ENCODE assay signal across 8 cellular contexts in genomic region chr13:27171830-27172494, GRCh38. TPM values are rescaled to one million over a fixed set of nuclear protein-coding genes. Genes with fewer than 3 reads are reported as not detected.
DNase-seq lines count a peak whose midpoint lies in the region; ATAC-seq, FAIRE-seq and TF ChIP-seq lines count a peak whose summit lies in the region.

No MANE protein-coding gene starts in this region.

- intact Hi-C loops in endothelial cell of umbilical vein (cut with micrococcal nuclease): loop anchor here (1.0 kb wide), 4 partner anchors 11 to 98 kb away; partner anchors contain the start of genes RASL11A and RPL21

- H3K27me3 ChIP-seq in OCI-LY1 (ENCODE audit: insufficient read depth, low read length) (peaks cover 4% of the 10 kb centered on the region; the same call in 1 of the 2 replicates), endothelial cell of umbilical vein (ENCODE audit: control insufficient read depth in 2 of 2, insufficient read depth in 2 of 2, low read length in 2 of 2) (no peaks in the 10 kb centered on the region), mononuclear cell (ENCODE audit: insufficient read depth, low read length) (no peaks in the 10 kb centered on the region)

- H3K9ac ChIP-seq in OCI-LY1 (ENCODE audit: low read length) (peak overlapping the region; percentile 77), endothelial cell of umbilical vein (replicated peaks; ENCODE audit: extremely low read depth, insufficient read depth, low read length) (peak overlapping the region; percentile 87)

- H3K27ac ChIP-seq in OCI-LY1 (ENCODE audit: low read depth, low read length, poor library complexity, severe bottlenecking): no peak overlapping the region
- H3K27ac ChIP-seq in endothelial cell of umbilical vein (ENCODE audit: insufficient read depth, low read depth, low read length): peak overlapping the region; percentile 88

- H3K9me3 ChIP-seq in OCI-LY1 (ENCODE audit: low read length) (no peaks in the 10 kb centered on the region), endothelial cell of umbilical vein (replicated peaks; ENCODE audit: control insufficient read depth, insufficient read depth, low read length) (no peaks in the 10 kb centered on the region), mononuclear cell (ENCODE audit: low read depth, low read length) (no peaks in the 10 kb centered on the region)

- peaks cover 21% of the 10 kb centered on the region for H3K4me1 ChIP-seq in OCI-LY1 (ENCODE audit: insufficient read depth, low read length, severe bottlenecking)
- H3K4me1 ChIP-seq in endothelial cell of umbilical vein (ENCODE audit: control insufficient read depth, extremely low read depth, insufficient read depth, low read length): peaks cover 38% of the 10 kb centered on the region
- H3K4me1 ChIP-seq in mononuclear cell (ENCODE audit: insufficient read depth, low read length): peaks cover 54% of the 10 kb centered on the region

- CTCF ChIA-PET in endothelial cell of umbilical vein (lab: Charles Lee): interaction anchor here (0.9 to 1.3 kb wide), 4 partner anchors 23 to 187 kb away, joined by 3 to 5 read pairs (median 4); partner anchors contain the start of gene RPL21

- TF ChIP-seq CTCF in OCI-LY1 (IDR thresholded peaks at IDR 0.05; ENCODE audit: low read length) (no peak), endothelial cell of umbilical vein (IDR thresholded peaks at IDR 0.05; ENCODE audit: extremely low read depth in 1 of 2, insufficient read depth in 1 of 2, low read depth in 1 of 2, low read length in 2 of 2) (no peak)

- peak; percentile 85 for FAIRE-seq in endothelial cell of umbilical vein (lab: Jason Lieb, UNC)

- DNase-seq in Caki2 (ENCODE audit: low read depth): peak; percentile 73
- DNase-seq in HT-29 (ENCODE audit: low spot score): peak; percentile 99
- peak; percentile 88 for DNase-seq in activated T-cell treated with anti-CD3 and anti-CD28 coated beads for 1 hour (ENCODE audit: low read depth)
- DNase-seq in endothelial cell of umbilical vein (ENCODE audit: low read depth, low spot score): peak; percentile 92
- DNase-seq in stimulated activated CD8-positive, alpha-beta memory T cell treated with anti-CD3 and anti-CD28 coated beads, Interleukin-2, amount 100 ng/mL, for 48 hours (ENCODE audit: low read depth in 2 of 2): peak; percentile 85 to 89

- ATAC-seq in GM19468 (IDR thresholded peaks at IDR 0.05; ENCODE audit: extremely low read depth, unreplicated experiment): peak; percentile 68

- H3K79me2 ChIP-seq in OCI-LY1 (ENCODE audit: insufficient read depth, low read length): no peaks in the 10 kb centered on the region
- peaks cover 41% of the 10 kb centered on the region for H3K79me2 ChIP-seq in endothelial cell of umbilical vein (ENCODE audit: control insufficient read depth, insufficient read depth, low read length)

- H3K9me1 ChIP-seq in endothelial cell of umbilical vein (replicated peaks; ENCODE audit: control insufficient read depth, extremely low read depth, insufficient read depth, low read length): no peaks in the 10 kb centered on the region

- in situ Hi-C loops in Caki2 (cut with HindIII; ENCODE audit: low pct_unique_long_range_greater_than_20kb, low sequenced_read_pairs): no loop called here

- TF ChIP-seq POLR2A in endothelial cell of umbilical vein (IDR thresholded peaks at IDR 0.05; ENCODE audit: low read depth, low read length): no peak

- H3K36me3 ChIP-seq in OCI-LY1 (ENCODE audit: insufficient read depth, low read length) (no peaks in the 10 kb centered on the region), endothelial cell of umbilical vein (ENCODE audit: control insufficient read depth in 2 of 2, extremely low read depth in 1 of 2, insufficient read depth in 2 of 2, low read length in 2 of 2) (no peaks in the 10 kb centered on the region)

- dilution Hi-C loops in endothelial cell of umbilical vein (cut with MboI; ENCODE audit: extremely low pct_ligation_motif_present, low sequenced_read_pairs): no loop called here

- peak overlapping the region; percentile 80 for H2AFZ ChIP-seq in OCI-LY1 (ENCODE audit: low read length)
- peak overlapping the region; percentile 73 for H2AFZ ChIP-seq in endothelial cell of umbilical vein (ENCODE audit: low read depth, low read length)

- H3K9me2 ChIP-seq in OCI-LY1 (ENCODE audit: low read depth, low read length): no peaks in the 10 kb centered on the region

- H4K20me1 ChIP-seq in OCI-LY1 (ENCODE audit: insufficient read depth, low read length) (0 out of 2 replicates have a peak, but pooled peaks cover 2% of the 10 kb centered on the region), endothelial cell of umbilical vein (replicated peaks; ENCODE audit: control insufficient read depth, extremely low read depth, insufficient read depth, low read length) (peaks cover 23% of the 10 kb centered on the region)

- BruUV-seq in endothelial cell of umbilical vein (replicated peaks; lab: Mats Ljungman, UMichigan): no TSS peak

- no peaks in the 10 kb centered on the region for H3F3A ChIP-seq in OCI-LY1 (ENCODE audit: insufficient read depth, low read length)

- H3K4me3 ChIP-seq in OCI-LY1 (ENCODE audit: low read depth, low read length, poor library complexity, severe bottlenecking): peak overlapping the region; percentile 74
- H3K4me3 ChIP-seq in endothelial cell of umbilical vein (replicated peaks in 1 of 3; ENCODE audit: insufficient read depth in 1 of 3, low read depth in 1 of 3, low read length in 3 of 3): peak overlapping the region; percentile 74 to 86 (median 80)
- peak overlapping the region; percentile 71 for H3K4me3 ChIP-seq in mononuclear cell (ENCODE audit: low read length)

- H3K4me2 ChIP-seq in OCI-LY1 (ENCODE audit: low read length): peak overlapping the region; percentile 93
- peak overlapping the region; percentile 90 for H3K4me2 ChIP-seq in endothelial cell of umbilical vein (ENCODE audit: insufficient read depth, low read length)

- POLR2A ChIA-PET in endothelial cell of umbilical vein (lab: Charles Lee): interaction anchor here (0.6 to 1.4 kb wide), 2 partner anchors 23 to 81 kb away, joined by 3 to 6 read pairs; no protein-coding TSS in a partner anchor

TF ChIP-seq in endothelial cell of umbilical vein, 7 proteins besides CTCF, POLR2A, EP300 and RAD21:
- TF ChIP-seq MAX (IDR thresholded peaks at IDR 0.05; ENCODE audit: insufficient read depth, insufficient read length) (no peak), GATA2 (IDR thresholded peaks at IDR 0.05; ENCODE audit: insufficient read depth, insufficient read length, low read depth, low read length) (peak; percentile 67), MYC (IDR thresholded peaks at IDR 0.05; ENCODE audit: low read depth, low read length) (no peak), FOS (IDR thresholded peaks at IDR 0.05; ENCODE audit: borderline replicate concordance, insufficient read depth, low read length) (peak; percentile 44), EZH2 (IDR thresholded peaks at IDR 0.05; ENCODE audit: borderline replicate concordance, low read depth, low read length, severe bottlenecking) (no peak), POLR2AphosphoS5 (IDR thresholded peaks at IDR 0.05; ENCODE audit: insufficient read depth, low read depth, low read length) (peak; percentile 62), JUN (IDR thresholded peaks at IDR 0.05; ENCODE audit: borderline replicate concordance, insufficient read depth, insufficient read length, low read depth) (peak; percentile 35)

RNA-seq across cellular contexts. Expression of gene USP12, which starts 0.4 kb away (rescaled TPM):
- 5.8 and 6.6 TPM in 2 replicates for total RNA-seq in Caki2 (2014; rRNA removed; shearing (Covaris generic); ENCODE audit: low replicate concordance)
- 18.7 and 19.4 TPM in 2 replicates for total RNA-seq in HT-29 (2014; rRNA removed; shearing (Covaris generic))
- total RNA-seq in endothelial cell of umbilical vein (31.5 and 33.4 TPM in 2 replicates), mononuclear cell (52.4 TPM)
- polyA plus RNA-seq in endothelial cell of umbilical vein: 3.4 and 6.2 TPM in 2 replicates
- 9.1 and 9.2 TPM in 2 replicates for polyA plus RNA-seq in endothelial cell of umbilical vein (2011; cell fraction: cytosol; rRNA removed)
- polyA plus RNA-seq in endothelial cell of umbilical vein (2011; cell fraction: nucleus; rRNA removed): 10.0 and 13.8 TPM in 2 replicates
- 20.2 and 37.7 TPM in 2 replicates for polyA plus RNA-seq in endothelial cell of umbilical vein (2012)
- polyA minus RNA-seq in endothelial cell of umbilical vein: 11.1 and 12.3 TPM in 2 replicates
- polyA minus RNA-seq in endothelial cell of umbilical vein (2011; cell fraction: cytosol; rRNA and poly(A)+ RNA removed): 7.7 TPM
- 20.1 and 23.9 TPM in 2 replicates for polyA minus RNA-seq in endothelial cell of umbilical vein (2011; cell fraction: nucleus; rRNA and poly(A)+ RNA removed)
